ENCODE assay signal across 15 cellular contexts in the genomic region with DNA sequence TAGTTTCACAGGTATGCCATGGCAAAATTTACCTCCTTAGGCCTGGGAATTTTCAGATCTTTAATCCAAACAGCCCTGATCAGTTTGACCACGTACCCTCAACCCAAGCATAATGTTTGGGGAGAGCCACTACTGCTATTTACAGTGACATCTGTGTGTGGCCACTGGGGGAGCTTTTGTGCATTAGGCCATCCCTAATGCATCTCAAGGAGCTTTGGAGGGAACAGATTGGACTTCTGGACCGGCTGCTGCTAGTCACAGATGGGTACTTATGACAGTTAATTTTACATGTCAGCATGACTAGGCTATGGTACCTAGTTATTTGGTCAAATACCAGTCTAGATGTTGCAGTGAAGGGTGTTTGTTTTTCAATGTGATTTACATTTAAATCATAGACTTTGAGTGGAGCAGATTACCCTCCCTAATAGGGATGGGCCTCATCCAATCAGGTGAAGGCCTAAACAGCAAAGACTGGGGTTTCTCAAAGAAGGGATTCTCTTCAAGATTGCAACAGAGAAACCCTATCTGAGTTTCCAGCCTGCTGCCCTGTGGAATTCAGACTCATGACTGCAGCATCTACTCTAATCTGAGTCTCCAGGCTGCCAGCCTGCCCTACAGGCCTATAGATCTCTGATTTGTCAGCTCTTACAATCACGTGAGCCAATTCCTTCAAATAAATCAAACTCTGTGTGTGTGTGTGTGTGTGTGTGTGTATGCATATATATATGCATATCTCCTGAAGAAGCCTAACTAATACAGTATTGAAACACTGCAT. TPM values are rescaled to one million over a fixed set of nuclear protein-coding genes. Genes with fewer than 3 reads are reported as not detected.
A peak's percentile ranks its signal among the peaks of the same experiment; 100 is the strongest.
DNase-seq lines count a peak whose midpoint lies in the region; ATAC-seq, FAIRE-seq and TF ChIP-seq lines count a peak whose summit lies in the region.
"Had no signal": no experiment of that assay in that cellular context is flagged by ENCODE, and none has a peak within 500 bp of the region (broad histone marks: within the 10 kb centered on the region; RNA-seq: fewer than 3 reads in every experiment).

No MANE protein-coding gene starts in this region.

- no peak for TF ChIP-seq EP300 in H1 (IDR thresholded peaks at IDR 0.05; ENCODE audit: borderline replicate concordance in 1 of 2, low read depth in 2 of 2, low read length in 2 of 2)

- no peak overlapping the region for H3K23ac ChIP-seq in H1 (ENCODE audit: insufficient read length)

- no peak overlapping the region for H3K9ac ChIP-seq in OCI-LY1 (ENCODE audit: low read length)
- H3K9ac ChIP-seq in H1 (replicated peaks in 1 of 4; ENCODE audit: extremely low read depth in 1 of 4, low read depth in 3 of 4, low read length in 3 of 4) = no peak overlapping the region

- 88% methylated on average over 3 of the region's 3 CpGs; no CpG with 5 or more reads in 1 of the 2 experiments for WGBS in H1 (ENCODE audit: extremely low coverage in 1 of 2, insufficient coverage in 1 of 2, insufficient read length in 1 of 2, insufficient replicate concordance in 2 of 2, low coverage in 1 of 2, low lambda C conversion rate in 2 of 2, missing lambda C conversion rate in 1 of 2), 2 experiments

- H2BK20ac ChIP-seq in H1 (ENCODE audit: low read length) = no peak overlapping the region

- CTCF ChIA-PET in H1 (lab: Charles Lee; ENCODE audit: partially characterized antibody) = interaction anchor here (0.8 to 6.5 kb wide), 12 partner anchors 9 to 502 kb away, joined by 3 to 33 read pairs (median 4); partner anchors contain the start of gene GALNT18

- no peak overlapping the region for H3K4ac ChIP-seq in H1 (replicated peaks; ENCODE audit: insufficient read length, low read depth, low read length)

- H3K36me3 Mint-ChIP-seq in stimulated activated naive B cell treated with anti-CD40 and anti-IgM and Interleukin-4, amounts not matched to agents 10 μg/mL and 1 μg/mL and 100 μg/mL, for 72 hours = no peaks in the 10 kb centered on the region

- H3K9me3 ChIP-seq in OCI-LY1 (ENCODE audit: low read length) = no peaks in the 10 kb centered on the region
- no peaks in the 10 kb centered on the region; a peak in 1 of 4 replicates for H3K9me3 ChIP-seq in H1 (ENCODE audit: insufficient read depth in 2 of 2, low read depth in 1 of 2, low read length in 1 of 2)
- no peaks in the 10 kb centered on the region for H3K9me3 ChIP-seq in effector memory CD4-positive, alpha-beta T cell (ENCODE audit: control insufficient read depth, low read length)

- H4K20me1 ChIP-seq in OCI-LY1 (ENCODE audit: insufficient read depth, low read length) (no peaks in the 10 kb centered on the region), H1 (replicated peaks in 1 of 2; ENCODE audit: control insufficient read depth in 1 of 2, insufficient read depth in 2 of 2, low read length in 2 of 2) (no peaks in the 10 kb centered on the region)

- H2AK5ac ChIP-seq in H1 (ENCODE audit: low read depth, low read length) = no peak overlapping the region

- no peaks in the 10 kb centered on the region for H3K4me1 Mint-ChIP-seq in stimulated activated naive B cell treated with anti-CD40 and anti-IgM and Interleukin-4, amounts not matched to agents 10 μg/mL and 1 μg/mL and 100 μg/mL, for 72 hours

- in situ Hi-C loops in GM13976 (cut with MboI; ENCODE audit: low sequenced_read_pairs, unreplicated experiment) = no loop called here

- H3K4me2 ChIP-seq in OCI-LY1 (ENCODE audit: low read length) (no peak overlapping the region), H1 (ENCODE audit: insufficient read depth in 1 of 2, low read depth in 2 of 2, low read length in 2 of 2) (no peak overlapping the region)

- H3K27ac ChIP-seq in 22Rv1 = no peak overlapping the region
- no peak overlapping the region for H3K27ac ChIP-seq in OCI-LY1 (ENCODE audit: low read depth, low read length, poor library complexity, severe bottlenecking)
- no peak overlapping the region for H3K27ac ChIP-seq in H1 (ENCODE audit: low read depth, low read length)
- H3K27ac ChIP-seq in effector memory CD4-positive, alpha-beta T cell (ENCODE audit: insufficient read depth, low read length, poor library complexity, severe bottlenecking) = no peak overlapping the region
- H3K27ac ChIP-seq: coronary artery had no signal

- no peak for TF ChIP-seq POLR2A in H1 (IDR thresholded peaks at IDR 0.05; ENCODE audit: control extremely low read depth in 1 of 2, low read depth in 2 of 2, low read length in 2 of 2)

- H3K36me3 ChIP-seq in OCI-LY1 (ENCODE audit: insufficient read depth, low read length) (no peaks in the 10 kb centered on the region), H1 (ENCODE audit: control insufficient read depth in 2 of 4, insufficient read depth in 4 of 4, low read length in 3 of 4) (no peaks in the 10 kb centered on the region)
- H3K36me3 ChIP-seq in effector memory CD4-positive, alpha-beta T cell (ENCODE audit: control insufficient read depth, insufficient read depth, low read length) = no peaks in the 10 kb centered on the region

- no peaks in the 10 kb centered on the region for H3K9me3 Mint-ChIP-seq in stimulated activated naive B cell treated with anti-CD40 and anti-IgM and Interleukin-4, amounts not matched to agents 10 μg/mL and 1 μg/mL and 100 μg/mL, for 72 hours
- H3K9me3 Mint-ChIP-seq: neural crest cell had no signal

- no peaks in the 10 kb centered on the region for H3K4me1 ChIP-seq in OCI-LY1 (ENCODE audit: insufficient read depth, low read length, severe bottlenecking)
- peaks cover 4 to 11% (median 7%) of the 10 kb centered on the region in 4 experiments for H3K4me1 ChIP-seq in H1 (replicated peaks in 1 of 4; ENCODE audit: control insufficient read depth in 3 of 4, insufficient read depth in 4 of 4, low read length in 3 of 4)
- no peaks in the 10 kb centered on the region for H3K4me1 ChIP-seq in effector memory CD4-positive, alpha-beta T cell (ENCODE audit: control insufficient read depth, insufficient read depth, low read length, poor library complexity, severe bottlenecking)

- no peaks in the 10 kb centered on the region for H3F3A ChIP-seq in OCI-LY1 (ENCODE audit: insufficient read depth, low read length)

- H3K27ac Mint-ChIP-seq in stimulated activated naive B cell treated with anti-CD40 and anti-IgM and Interleukin-4, amounts not matched to agents 10 μg/mL and 1 μg/mL and 100 μg/mL, for 72 hours = no peak overlapping the region

- H3K56ac ChIP-seq in H1 (replicated peaks; ENCODE audit: insufficient read length, low read depth, low read length) = no peak overlapping the region

- H3K79me2 ChIP-seq in OCI-LY1 (ENCODE audit: insufficient read depth, low read length) (no peaks in the 10 kb centered on the region), H1 (ENCODE audit: control insufficient read depth in 1 of 2, insufficient read depth in 2 of 2, low read length in 2 of 2) (no peaks in the 10 kb centered on the region)

- peaks cover 12 to 31% of the 10 kb centered on the region in 2 donors for H3K27me3 Mint-ChIP-seq in stimulated activated naive B cell treated with anti-CD40 and anti-IgM and Interleukin-4, amounts not matched to agents 10 μg/mL and 1 μg/mL and 100 μg/mL, for 72 hours

- H3K9me2 ChIP-seq in OCI-LY1 (ENCODE audit: low read depth, low read length) = no peaks in the 10 kb centered on the region

- H4K5ac ChIP-seq in H1 (ENCODE audit: insufficient read length, low read depth, low read length) = no peak overlapping the region

- no peak for FAIRE-seq in H1 (lab: Jason Lieb, UNC)
- FAIRE-seq: frontal cortex had no signal

- no peak overlapping the region for H3K14ac ChIP-seq in H1 (ENCODE audit: insufficient read length)

- H3K18ac ChIP-seq in H1 (ENCODE audit: extremely low read depth, low read length) = no peak overlapping the region

- H4K8ac ChIP-seq in H1 (ENCODE audit: extremely low read depth, insufficient read depth, low read length) = no peak overlapping the region

- no peak overlapping the region for H4K91ac ChIP-seq in H1 (replicated peaks; ENCODE audit: insufficient read length, low read length)

- no peaks in the 10 kb centered on the region for H3K23me2 ChIP-seq in H1 (ENCODE audit: low read depth, low read length)

- no peak overlapping the region for H2BK15ac ChIP-seq in H1 (ENCODE audit: low read length)

- TF ChIP-seq CTCF in 22Rv1 (IDR thresholded peaks at IDR 0.05) = peak; percentile 36
- peak; percentile 13 for TF ChIP-seq CTCF in GM13976 (IDR thresholded peaks at IDR 0.05; ENCODE audit: borderline replicate concordance, control extremely low read depth, extremely low read depth, insufficient read depth, missing control alignments)
- peak; percentile 20; the same call in 1 of the 2 replicates for TF ChIP-seq CTCF in OCI-LY1 (IDR thresholded peaks at IDR 0.05; ENCODE audit: low read length)
- peak in 2 of 3 experiments; percentile 24 to 40; a peak in 2 of 4 replicates for TF ChIP-seq CTCF in H1 (IDR thresholded peaks at IDR 0.05; ENCODE audit: control extremely low read depth in 1 of 3, insufficient read depth in 1 of 3, low read depth in 1 of 3, low read length in 3 of 3)

- no peak overlapping the region for H2BK12ac ChIP-seq in H1 (ENCODE audit: low read depth, low read length)

- no peaks in the 10 kb centered on the region for H3K27me3 ChIP-seq in OCI-LY1 (ENCODE audit: insufficient read depth, low read length)
- H3K27me3 ChIP-seq in H1 (replicated peaks in 1 of 4; ENCODE audit: control insufficient read depth in 3 of 4, extremely low read depth in 1 of 4, insufficient read depth in 3 of 4, low read length in 3 of 4) = no peaks in the 10 kb centered on the region
- no peaks in the 10 kb centered on the region for H3K27me3 ChIP-seq in effector memory CD4-positive, alpha-beta T cell (replicated peaks; ENCODE audit: control insufficient read depth, insufficient read depth, low read length, poor library complexity, severe bottlenecking)

- no peak overlapping the region for H2BK120ac ChIP-seq in H1 (replicated peaks; ENCODE audit: low read depth, low read length)

- no peaks in the 10 kb centered on the region for H3K79me1 ChIP-seq in H1 (ENCODE audit: low read depth, low read length)

- DNase-seq in GM13976 (ENCODE audit: low spot score) = no peak
- DNase-seq in H1 (ENCODE audit: low read depth in 1 of 2, low spot score in 2 of 2) = no peak
- no peak for DNase-seq in effector memory CD4-positive, alpha-beta T cell
- DNase-seq in glomerular visceral epithelial cell (ENCODE audit: extremely low spot score) = no peak
- no peak for DNase-seq in H4 (ENCODE audit: low spot score)
- DNase-seq in stimulated activated naive B cell treated with anti-CD40 and anti-IgM and Interleukin-4, amounts not matched to agents 10 μg/mL and 1 μg/mL and 100 μg/mL, for 72 hours = no peak
- DNase-seq: activated CD4-positive, alpha-beta T cell treated with anti-CD3 and anti-CD28 coated beads, Interleukin-2, amount 50 U/mL, for 48 hours; activated gamma-delta T cell treated with Interleukin-2 at 50 U/mL for 16 hours; GDM1; NCI-H187 had no signal

- POLR2A ChIA-PET in H1 (lab: Charles Lee; ENCODE audit: partially characterized antibody) = no interaction called here

- H2AFZ ChIP-seq in OCI-LY1 (ENCODE audit: low read length) (no peak overlapping the region), H1 (ENCODE audit: low read length) (no peak overlapping the region)

- no peak for ATAC-seq in stimulated activated naive B cell treated with anti-CD40 and anti-IgM and Interleukin-4, amounts not matched to agents 10 μg/mL and 1 μg/mL and 100 μg/mL, for 72 hours (replicated peaks)

- peak; percentile 16 to 39; a peak in 2 of 4 replicates for TF ChIP-seq RAD21 in H1 (IDR thresholded peaks at IDR 0.05 in 1 of 2, conservative IDR thresholded peaks at IDR 0.05 in 1 of 2; ENCODE audit: low read depth in 2 of 2, low read length in 2 of 2)

- H2BK5ac ChIP-seq in H1 (ENCODE audit: low read depth, low read length) = no peak overlapping the region

- H3K4me3 Mint-ChIP-seq in stimulated activated naive B cell treated with anti-CD40 and anti-IgM and Interleukin-4, amounts not matched to agents 10 μg/mL and 1 μg/mL and 100 μg/mL, for 72 hours = no peak overlapping the region
- H3K4me3 Mint-ChIP-seq: neural crest cell had no signal

- no peak overlapping the region for H3K4me3 ChIP-seq in OCI-LY1 (ENCODE audit: low read depth, low read length, poor library complexity, severe bottlenecking)
- no peak overlapping the region for H3K4me3 ChIP-seq in H1 (ENCODE audit: extremely low read depth in 1 of 4, insufficient read depth in 2 of 4, low read depth in 3 of 4, low read length in 4 of 4)
- H3K4me3 ChIP-seq in effector memory CD4-positive, alpha-beta T cell (ENCODE audit: insufficient read depth, low read depth, low read length, poor library complexity, severe bottlenecking) = no peak overlapping the region
- H3K4me3 ChIP-seq: coronary artery had no signal

RNA-seq across cellular contexts. Expression of gene GALNT18, which starts 37.9 kb away (rescaled TPM):
- 5.7 and 6.0 TPM in 2 replicates for total RNA-seq in H1 (2021; fragmentation: NEBNext Ultra II Directional; extraction: Animal tissue kit (Norgen Biotek cat#: 25700))
- polyA plus RNA-seq in H1 (2011; rRNA removed) = 9.4 and 10.4 TPM in 2 replicates
- 9.8 TPM for polyA plus RNA-seq in H1 (2011; cell fraction: cytosol; rRNA removed)
- polyA plus RNA-seq in H1 (2011; cell fraction: nucleus; rRNA removed) = 10.8 TPM
- polyA plus RNA-seq in H1 (2012, experiment 1 of 2) = 4.8 to 8.5 TPM (median 7.5 TPM) in 4 replicates
- polyA plus RNA-seq in H1 (2012, experiment 2 of 2) = 5.6 TPM
- polyA plus RNA-seq in H1 (2013, experiment 1 of 2) = 5.2 TPM
- polyA plus RNA-seq in H1 (2013, experiment 2 of 2) = 5.5 TPM
- polyA minus RNA-seq in H1 (2011; rRNA and poly(A)+ RNA removed) = 8.5 and 10.6 TPM in 2 replicates
- 4.2 TPM for polyA minus RNA-seq in H1 (2011; cell fraction: cytosol; rRNA and poly(A)+ RNA removed)
- 15.8 TPM for polyA minus RNA-seq in H1 (2011; cell fraction: nucleus; rRNA and poly(A)+ RNA removed)
- total RNA-seq in H4 (2014; rRNA removed; shearing (Covaris generic)) = 5.0 and 6.8 TPM in 2 replicates
